In the genomic region with DNA sequence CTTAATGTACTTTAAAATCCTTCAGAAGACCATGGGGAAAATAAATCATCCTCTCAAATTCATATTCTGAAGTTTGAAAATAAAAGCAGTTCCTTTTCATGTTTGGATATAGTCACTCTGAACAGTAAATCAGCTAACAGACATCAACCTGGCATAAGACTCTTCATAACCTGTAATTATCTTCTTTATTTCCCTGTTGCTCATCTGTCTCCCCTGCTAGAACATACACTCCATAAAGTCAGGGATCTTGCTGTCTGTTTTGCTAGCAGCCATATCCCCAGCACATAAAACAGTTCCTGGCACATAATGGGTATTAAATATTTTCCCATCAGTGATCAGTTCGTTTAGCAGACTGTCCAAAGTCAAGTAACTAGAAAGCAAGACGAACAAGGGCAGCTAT, we compare ENCODE assay signal across 14 cellular contexts. TPM values are rescaled to one million over a fixed set of nuclear protein-coding genes. Genes with fewer than 3 reads are reported as not detected.
DNase-seq lines count a peak whose midpoint lies in the region; ATAC-seq and TF ChIP-seq lines count a peak whose summit lies in the region.
"Had no signal": no experiment of that assay in that cellular context is flagged by ENCODE, and none has a peak within 500 bp of the region (broad histone marks: within the 10 kb centered on the region; RNA-seq: fewer than 3 reads in every experiment).

No MANE protein-coding gene starts in this region.

- no peaks in the 10 kb centered on the region for H3K27me3 ChIP-seq in cardiac muscle cell

- no peak overlapping the region for H3K4me3 Mint-ChIP-seq in mesothelial cell of epicardium
- H3K4me3 Mint-ChIP-seq in type B pancreatic cell = peak overlapping the region; percentile 24
- H3K4me3 Mint-ChIP-seq: activated T-cell treated with anti-CD3 and anti-CD28 coated beads, Interleukin-2, amount 50 U/mL, for 4 hours had no signal

- TF ChIP-seq CTCF in cardiac muscle cell (IDR thresholded peaks at IDR 0.05; ENCODE audit: low read depth, low read length) (no peak), VCaP (conservative IDR thresholded peaks at IDR 0.05) (no peak), mesothelial cell of epicardium (IDR thresholded peaks at IDR 0.05; ENCODE audit: unreplicated experiment) (no peak), type B pancreatic cell (conservative IDR thresholded peaks at IDR 0.05) (no peak)

- no peak for ATAC-seq in Right ventricle myocardium inferior
- no peak for ATAC-seq in HG03045 (IDR thresholded peaks at IDR 0.05; ENCODE audit: unreplicated experiment)
- ATAC-seq: activated T-cell treated with anti-CD3 and anti-CD28 coated beads, Interleukin-2, amount 50 U/mL, for 4 hours had no signal

- H3K27me3 Mint-ChIP-seq in mesothelial cell of epicardium (ENCODE audit: low read depth) (no peaks in the 10 kb centered on the region), type B pancreatic cell (no peaks in the 10 kb centered on the region)

- H3K36me3 Mint-ChIP-seq in mesothelial cell of epicardium = peaks cover 3% of the 10 kb centered on the region
- peaks cover 22% of the 10 kb centered on the region for H3K36me3 Mint-ChIP-seq in type B pancreatic cell

- H3K27ac ChIP-seq in cardiac muscle cell (peak overlapping the region; percentile 68), VCaP (peak overlapping the region; percentile 71)

- H3K4me1 Mint-ChIP-seq in mesothelial cell of epicardium (peaks cover 78% of the 10 kb centered on the region), type B pancreatic cell (ENCODE audit: unreplicated experiment) (peaks cover 69% of the 10 kb centered on the region)

- H3K4me1 ChIP-seq in cardiac muscle cell (ENCODE audit: low read depth) = peaks cover 46% of the 10 kb centered on the region

- H3K9me3 ChIP-seq in cardiac muscle cell (ENCODE audit: low read depth) = no peaks in the 10 kb centered on the region

- no peak for DNase-seq in cardiac muscle cell (ENCODE audit: low read depth in 1 of 2, low spot score in 1 of 2)
- DNase-seq in Right ventricle myocardium inferior (ENCODE audit: missing footprints) = no peak
- DNase-seq in mesothelial cell of epicardium (ENCODE audit: low spot score in 2 of 2, unreplicated experiment in 2 of 2) = no peak
- no peak for DNase-seq in type B pancreatic cell (ENCODE audit: extremely low spot score, unreplicated experiment)
- no peak for DNase-seq in NCI-H187 (lab: John Stamatoyannopoulos, UW)
- no peak for DNase-seq in AG08395 (ENCODE audit: low spot score)
- DNase-seq: activated T-cell treated with anti-CD3 and anti-CD28 coated beads, Interleukin-2, amount 50 U/mL, for 4 hours; amygdala; effector CD8-positive, alpha-beta T cell; NCI-H510A treated with DMSO at 0.1 percent for 48 hours; nucleus accumbens; stimulated activated CD8-positive, alpha-beta memory T cell treated with anti-CD3 and anti-CD28 coated beads, Interleukin-4, amount 100 ng/mL, for 48 hours had no signal

- no peaks in the 10 kb centered on the region for H3K36me3 ChIP-seq in cardiac muscle cell

- no peak overlapping the region for H3K4me3 ChIP-seq in cardiac muscle cell

- intact Hi-C loops in Right ventricle myocardium inferior (cut with DNase I) = no loop called here

- H3K9me3 Mint-ChIP-seq in mesothelial cell of epicardium (no peaks in the 10 kb centered on the region), type B pancreatic cell (no peaks in the 10 kb centered on the region)
- H3K9me3 Mint-ChIP-seq: activated T-cell treated with anti-CD3 and anti-CD28 coated beads, Interleukin-2, amount 50 U/mL, for 4 hours had no signal

- H3K27ac Mint-ChIP-seq in mesothelial cell of epicardium (peak overlapping the region; percentile 92), type B pancreatic cell (peak overlapping the region; percentile 26)

RNA-seq across cellular contexts. Expression of gene VGLL4, which starts 11.2 kb away (rescaled TPM):
- 139 and 147 TPM in 2 replicates for total RNA-seq in cardiac muscle cell
- polyA plus RNA-seq in cardiac muscle cell = 62.9 and 76.5 TPM in 2 replicates
- 26.8 TPM for total RNA-seq in Right ventricle myocardium inferior
- 137 to 140 TPM (median 138 TPM) in 3 replicates for total RNA-seq in mesothelial cell of epicardium
- total RNA-seq in type B pancreatic cell (ENCODE audit: low replicate concordance) = 78.5 and 111 TPM in 2 replicates
